Comparison of ENCODE assay signal across 2 cellular contexts in genomic region chr12:111407371-111408115, GRCh38.
TF ChIP-seq lines count a peak whose summit lies in the region.

No MANE protein-coding gene starts in this region.

TF ChIP-seq in H1, 55 proteins besides CTCF, POLR2A, EP300 and RAD21:
- TF ChIP-seq, protein P1, sequence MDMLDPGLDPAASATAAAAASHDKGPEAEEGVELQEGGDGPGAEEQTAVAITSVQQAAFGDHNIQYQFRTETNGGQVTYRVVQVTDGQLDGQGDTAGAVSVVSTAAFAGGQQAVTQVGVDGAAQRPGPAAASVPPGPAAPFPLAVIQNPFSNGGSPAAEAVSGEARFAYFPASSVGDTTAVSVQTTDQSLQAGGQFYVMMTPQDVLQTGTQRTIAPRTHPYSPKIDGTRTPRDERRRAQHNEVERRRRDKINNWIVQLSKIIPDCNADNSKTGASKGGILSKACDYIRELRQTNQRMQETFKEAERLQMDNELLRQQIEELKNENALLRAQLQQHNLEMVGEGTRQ (IDR thresholded peaks at IDR 0.05; ENCODE audit: low read length): no peak
- TF ChIP-seq PHF8 (conservative IDR thresholded peaks at IDR 0.05; ENCODE audit: low read depth, low read length) (no peak), EZH2 (IDR thresholded peaks at IDR 0.05; ENCODE audit: low read depth, low read length, severe bottlenecking) (no peak), CHD2 (IDR thresholded peaks at IDR 0.05; ENCODE audit: low read length) (no peak), CBX5 (IDR thresholded peaks at IDR 0.05; ENCODE audit: low read depth, low read length) (no peak), SP2 (IDR thresholded peaks at IDR 0.05; ENCODE audit: low read length) (no peak), SP1 (IDR thresholded peaks at IDR 0.05; ENCODE audit: low read depth, low read length) (no peak), RNF2 (IDR thresholded peaks at IDR 0.05; ENCODE audit: borderline replicate concordance, low read depth, low read length, missing control alignments, poor library complexity, severe bottlenecking) (no peak), YY1 (IDR thresholded peaks at IDR 0.05; ENCODE audit: low read depth, low read length) (no peak), KDM4A (IDR thresholded peaks at IDR 0.05; ENCODE audit: low read depth, low read length, severe bottlenecking) (no peak)
- TF ChIP-seq, protein P2, sequence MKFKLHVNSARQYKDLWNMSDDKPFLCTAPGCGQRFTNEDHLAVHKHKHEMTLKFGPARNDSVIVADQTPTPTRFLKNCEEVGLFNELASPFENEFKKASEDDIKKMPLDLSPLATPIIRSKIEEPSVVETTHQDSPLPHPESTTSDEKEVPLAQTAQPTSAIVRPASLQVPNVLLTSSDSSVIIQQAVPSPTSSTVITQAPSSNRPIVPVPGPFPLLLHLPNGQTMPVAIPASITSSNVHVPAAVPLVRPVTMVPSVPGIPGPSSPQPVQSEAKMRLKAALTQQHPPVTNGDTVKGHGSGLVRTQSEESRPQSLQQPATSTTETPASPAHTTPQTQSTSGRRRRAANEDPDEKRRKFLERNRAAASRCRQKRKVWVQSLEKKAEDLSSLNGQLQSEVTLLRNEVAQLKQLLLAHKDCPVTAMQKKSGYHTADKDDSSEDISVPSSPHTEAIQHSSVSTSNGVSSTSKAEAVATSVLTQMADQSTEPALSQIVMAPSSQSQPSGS (IDR thresholded peaks at IDR 0.05; ENCODE audit: low read length): no peak
TF ChIP-seq in H1: peak in this region for 0.

TF ChIP-seq in neural cell, 6 proteins besides CTCF, POLR2A, EP300 and RAD21:
- TF ChIP-seq SMC3 (conservative IDR thresholded peaks at IDR 0.05; ENCODE audit: poor library complexity): no peak
